Comparison of ENCODE assay signal across 1 cellular context in genomic region chr13:40410315-40410714, GRCh38.
TF ChIP-seq lines count a peak whose summit lies in the region.

No MANE protein-coding gene starts in this region.

TF ChIP-seq in HepG2, 621 proteins besides CTCF, POLR2A, EP300 and RAD21 (continued from another document):
- TF ChIP-seq ZXDC (CRISPR knock-in tag; IDR thresholded peaks at IDR 0.05) (no peak), KLF12 (CRISPR knock-in tag; IDR thresholded peaks at IDR 0.05; ENCODE audit: borderline replicate concordance) (no peak), ELF4 (CRISPR knock-in tag; IDR thresholded peaks at IDR 0.05; ENCODE audit: borderline replicate concordance) (no peak), SALL2 (CRISPR knock-in tag; IDR thresholded peaks at IDR 0.05) (no peak), BHLHE40 (IDR thresholded peaks at IDR 0.05; ENCODE audit: low read length) (no peak), ZNF7 (CRISPR knock-in tag; IDR thresholded peaks at IDR 0.05) (no peak), MED8 (CRISPR knock-in tag; IDR thresholded peaks at IDR 0.05; ENCODE audit: insufficient replicate concordance) (no peak), ZNF367 (CRISPR knock-in tag; IDR thresholded peaks at IDR 0.05; ENCODE audit: borderline replicate concordance) (no peak), RARA (CRISPR knock-in tag; IDR thresholded peaks at IDR 0.05) (no peak), ZBTB25 (CRISPR knock-in tag; IDR thresholded peaks at IDR 0.05) (no peak), CBX1 (IDR thresholded peaks at IDR 0.05; ENCODE audit: low read depth) (no peak), ZNF616 (CRISPR knock-in tag; IDR thresholded peaks at IDR 0.05; ENCODE audit: low read depth) (no peak), ESRRA (CRISPR knock-in tag; IDR thresholded peaks at IDR 0.05; ENCODE audit: low read depth) (no peak), CREM (IDR thresholded peaks at IDR 0.05) (no peak), CREM (CRISPR knock-in tag; IDR thresholded peaks at IDR 0.05) (no peak)
